Comparison of ENCODE assay signal across 18 cellular contexts in genomic region chr1:198604973-198605372, GRCh38. TPM values are rescaled to one million over a fixed set of nuclear protein-coding genes. Genes with fewer than 3 reads are reported as not detected.
"Had no signal": no experiment of that assay in that cellular context is flagged by ENCODE, and none has a peak within 500 bp of the region (broad histone marks: within the 10 kb centered on the region; RNA-seq: fewer than 3 reads in every experiment).

No MANE protein-coding gene starts in this region.

- H3K4me3 ChIP-seq: cardiac muscle cell, esophagus muscularis mucosa, left lung, thyroid gland had no signal

- H2AFZ ChIP-seq: parathyroid adenoma had no signal

- H3K4me1 ChIP-seq: esophagus muscularis mucosa, parathyroid adenoma, thyroid gland had no signal

- H3K9ac ChIP-seq: parathyroid adenoma had no signal

- FAIRE-seq: endometrium, keratinocyte, urothelium cell line had no signal

- DNase-seq: activated CD4-positive, alpha-beta T cell treated with anti-CD3 and anti-CD28 coated beads, Interleukin-2, amount 50 U/mL, for 48 hours; activated naive CD4-positive, alpha-beta T cell treated with anti-CD3 and anti-CD28 coated beads, Interleukin-2, amount 50 U/mL, for 16 hours; hippocampal formation; left lung; mammary epithelial cell; thyroid gland had no signal

- H3K27ac Mint-ChIP-seq: activated T-helper 2 cell treated with anti-CD3 and anti-CD28 coated beads, Interferon-gamma antibody, Interleukin-2, Interleukin-4, amounts not matched to agents 10 μg/mL and 5 μg/mL and 100 μg/mL, durations not matched to agents 14 hours and 24 hours and 36 hours; stimulated activated memory B cell treated with anti-CD40 and anti-IgM and Interleukin-4, amounts not matched to agents 10 μg/mL and 1 μg/mL and 100 μg/mL, for 72 hours; T-helper 2 cell treated with Interferon-gamma antibody and Interleukin-4, amounts not matched to agents 5 μg/mL and 100 μg/mL, for 36 hours had no signal

- H3K27ac ChIP-seq: cardiac muscle cell, esophagus muscularis mucosa, left lung, parathyroid adenoma, thyroid gland, VCaP had no signal

- H3K9me3 ChIP-seq: esophagus muscularis mucosa, left lung, thyroid gland had no signal

- ATAC-seq: left lung; stimulated activated memory B cell treated with anti-CD40 and anti-IgM and Interleukin-4, amounts not matched to agents 10 μg/mL and 1 μg/mL and 100 μg/mL, for 72 hours had no signal

- H3K27me3 ChIP-seq: cardiac muscle cell, esophagus muscularis mucosa, left lung, thyroid gland had no signal

- H3K79me2 ChIP-seq: parathyroid adenoma had no signal

- H3K36me3 ChIP-seq: cardiac muscle cell, esophagus muscularis mucosa, left lung, thyroid gland had no signal

- H3K4me3 Mint-ChIP-seq: stimulated activated memory B cell treated with anti-CD40 and anti-IgM and Interleukin-4, amounts not matched to agents 10 μg/mL and 1 μg/mL and 100 μg/mL, for 72 hours; T-helper 2 cell treated with Interferon-gamma antibody and Interleukin-4, amounts not matched to agents 5 μg/mL and 100 μg/mL, for 36 hours had no signal

RNA-seq across cellular contexts. Expression of gene PTPRC, which starts 33.9 kb away (rescaled TPM):
- total RNA-seq: cardiac muscle cell, glomerular endothelial cell, renal cortical epithelial cell had no signal
- polyA plus RNA-seq: cardiac muscle cell, keratinocyte, mammary epithelial cell had no signal
